ENCODE assay signal across 14 cellular contexts in the genomic region with DNA sequence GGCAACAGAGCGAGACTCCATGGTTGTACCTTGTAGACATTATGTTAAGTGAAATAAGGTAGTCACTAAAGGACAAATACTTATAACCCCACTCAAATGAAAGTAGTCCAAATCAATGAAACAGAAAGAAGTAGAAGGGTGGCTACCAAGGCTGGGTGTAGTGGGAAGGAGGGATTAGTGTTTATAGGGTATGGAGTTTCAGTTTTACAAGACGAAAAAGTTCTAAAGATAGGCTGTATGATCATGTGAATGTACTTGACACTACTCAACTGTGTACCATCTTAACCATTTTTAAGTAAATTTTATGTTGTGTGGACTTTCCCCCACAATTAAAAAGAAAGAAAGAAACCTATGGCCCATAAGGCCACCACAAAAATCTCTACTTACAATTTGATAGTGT. TPM values are rescaled to one million over a fixed set of nuclear protein-coding genes. Genes with fewer than 3 reads are reported as not detected.
A peak's percentile ranks its signal among the peaks of the same experiment; 100 is the strongest.
DNase-seq lines count a peak whose midpoint lies in the region; ATAC-seq, FAIRE-seq and TF ChIP-seq lines count a peak whose summit lies in the region.
"Had no signal": no experiment of that assay in that cellular context is flagged by ENCODE, and none has a peak within 500 bp of the region (broad histone marks: within the 10 kb centered on the region; RNA-seq: fewer than 3 reads in every experiment).

No MANE protein-coding gene starts in this region.

- H3K36me3 Mint-ChIP-seq in naive thymus-derived CD8-positive, alpha-beta T cell = no peaks in the 10 kb centered on the region
- peaks cover 3% of the 10 kb centered on the region for H3K36me3 Mint-ChIP-seq in effector memory CD8-positive, alpha-beta T cell (ENCODE audit: insufficient read depth)
- H3K36me3 Mint-ChIP-seq: CD8-positive, alpha-beta memory T cell had no signal

- 47% methylated on average over 2 of the region's 2 CpGs for WGBS in GM12878 (ENCODE audit: insufficient coverage, insufficient replicate concordance, low lambda C conversion rate, missing lambda C conversion rate)

- BruUV-seq in GM12878 (replicated peaks; lab: Mats Ljungman, UMichigan) = no TSS peak

- H3K27me3 Mint-ChIP-seq in naive thymus-derived CD8-positive, alpha-beta T cell = no peaks in the 10 kb centered on the region
- no peaks in the 10 kb centered on the region for H3K27me3 Mint-ChIP-seq in effector memory CD8-positive, alpha-beta T cell
- H3K27me3 Mint-ChIP-seq: activated CD4-positive, alpha-beta T cell treated with anti-CD3 and anti-CD28 coated beads for 36 hours; CD8-positive, alpha-beta memory T cell had no signal

- H3K27me3 ChIP-seq in GM12878 (replicated peaks in 1 of 2; ENCODE audit: control insufficient read depth in 2 of 2, insufficient read depth in 2 of 2, low read length in 1 of 2) = no peaks in the 10 kb centered on the region
- H3K27me3 ChIP-seq: cardiac muscle cell had no signal

- ATAC-seq in GM19043 (IDR thresholded peaks at IDR 0.05; ENCODE audit: low read depth, unreplicated experiment) (peak; percentile 72), GM21786 (IDR thresholded peaks at IDR 0.05; ENCODE audit: unreplicated experiment) (peak; percentile 94), HG03108 (IDR thresholded peaks at IDR 0.05; ENCODE audit: unreplicated experiment) (peak; percentile 84), GM12878 (peak; percentile 86)
- no peak for ATAC-seq in naive thymus-derived CD8-positive, alpha-beta T cell
- no peak for ATAC-seq in effector memory CD8-positive, alpha-beta T cell (replicated peaks)
- ATAC-seq: activated CD4-positive, alpha-beta T cell treated with anti-CD3 and anti-CD28 coated beads for 36 hours had no signal

- peak; percentile 19 for DNase-seq in GM12878 (ENCODE audit: low read depth, low spot score)
- DNase-seq in naive thymus-derived CD8-positive, alpha-beta T cell = no peak
- no peak for DNase-seq in NCI-H1930 (lab: John Stamatoyannopoulos, UW)
- no peak for DNase-seq in effector memory CD8-positive, alpha-beta T cell
- no peak for DNase-seq in DMS114 treated with DMSO at 0.1 percent for 48 hours (lab: John Stamatoyannopoulos, UW; ENCODE audit: unreplicated experiment)
- DNase-seq: activated CD4-positive, alpha-beta T cell treated with anti-CD3 and anti-CD28 coated beads for 36 hours; CD8-positive, alpha-beta memory T cell; mammary epithelial cell; NCI-H446; SHP77 had no signal

- H3K9me3 Mint-ChIP-seq in naive thymus-derived CD8-positive, alpha-beta T cell = no peaks in the 10 kb centered on the region
- no peaks in the 10 kb centered on the region for H3K9me3 Mint-ChIP-seq in effector memory CD8-positive, alpha-beta T cell
- H3K9me3 Mint-ChIP-seq: CD8-positive, alpha-beta memory T cell had no signal

- H3K4me2 ChIP-seq in GM12878 (ENCODE audit: control insufficient read depth, insufficient read depth) = no peak overlapping the region

- TF ChIP-seq EP300 in GM12878 (IDR thresholded peaks at IDR 0.05; ENCODE audit: borderline replicate concordance in 1 of 2, control insufficient read depth in 1 of 2, low read depth in 2 of 2, low read length in 2 of 2) = no peak

- no peak overlapping the region for H3K27ac ChIP-seq in GM12878 (ENCODE audit: control insufficient read depth, insufficient read depth)
- H3K27ac ChIP-seq: cardiac muscle cell had no signal

- no peak for TF ChIP-seq RAD21 in GM12878 (IDR thresholded peaks at IDR 0.05; ENCODE audit: insufficient read depth, low read depth, low read length)

- H3K9me3 ChIP-seq in GM12878 (replicated peaks; ENCODE audit: control insufficient read depth, insufficient read depth, low read length) = no peaks in the 10 kb centered on the region

- no peaks in the 10 kb centered on the region for H3K4me1 ChIP-seq in GM12878 (ENCODE audit: control insufficient read depth, insufficient read depth, low read length)

- FAIRE-seq in GM12878 (lab: Jason Lieb, UNC) = peak; percentile 38

- TF ChIP-seq CTCF in GM12878 (IDR thresholded peaks at IDR 0.05 in 2 of 3, conservative IDR thresholded peaks at IDR 0.05 in 1 of 3; ENCODE audit: control insufficient read depth in 2 of 3, extremely low read depth in 1 of 3, insufficient read depth in 1 of 3, low read depth in 3 of 3, low read length in 3 of 3) = no peak

- SMC1A ChIA-PET in GM12878 (lab: Charles Lee; ENCODE audit: uncharacterized antibody, unreplicated experiment) = interaction anchor here (1.2 kb wide), 1 partner anchor 20 kb away, joined by 3 read pairs; no protein-coding TSS in a partner anchor

- no peak overlapping the region for H3K4me3 Mint-ChIP-seq in naive thymus-derived CD8-positive, alpha-beta T cell
- H3K4me3 Mint-ChIP-seq in effector memory CD8-positive, alpha-beta T cell = no peak overlapping the region
- H3K4me3 Mint-ChIP-seq: activated CD4-positive, alpha-beta T cell treated with anti-CD3 and anti-CD28 coated beads for 36 hours; CD8-positive, alpha-beta memory T cell had no signal

- no peaks in the 10 kb centered on the region for H3K4me1 Mint-ChIP-seq in naive thymus-derived CD8-positive, alpha-beta T cell
- no peaks in the 10 kb centered on the region for H3K4me1 Mint-ChIP-seq in effector memory CD8-positive, alpha-beta T cell (ENCODE audit: low read depth in 2 of 2)
- H3K4me1 Mint-ChIP-seq: activated CD4-positive, alpha-beta T cell treated with anti-CD3 and anti-CD28 coated beads for 36 hours; CD8-positive, alpha-beta memory T cell had no signal

- no peaks in the 10 kb centered on the region for H4K20me1 ChIP-seq in GM12878 (ENCODE audit: control insufficient read depth, insufficient read depth)

- no peak overlapping the region for H3K4me3 ChIP-seq in GM12878
- H3K4me3 ChIP-seq: cardiac muscle cell had no signal

- POLR2A ChIA-PET in GM12878 (lab: Charles Lee) = interaction anchor here (0.6 kb wide), 1 partner anchor 45 kb away, joined by 3 read pairs; no protein-coding TSS in a partner anchor
- POLR2A ChIA-PET in naive thymus-derived CD8-positive, alpha-beta T cell (lab: Charles Lee) = no interaction called here

- RAD21 ChIA-PET in GM12878 (lab: Charles Lee; ENCODE audit: unreplicated experiment) = no interaction called here

- TF ChIP-seq POLR2A in GM12878 (IDR thresholded peaks at IDR 0.05; ENCODE audit: low read depth, low read length) = no peak

- H3K27ac Mint-ChIP-seq in naive thymus-derived CD8-positive, alpha-beta T cell = no peak overlapping the region
- H3K27ac Mint-ChIP-seq in effector memory CD8-positive, alpha-beta T cell = no peak overlapping the region
- H3K27ac Mint-ChIP-seq: activated CD4-positive, alpha-beta T cell treated with anti-CD3 and anti-CD28 coated beads for 36 hours; CD8-positive, alpha-beta memory T cell had no signal

- CTCF ChIA-PET in GM12878 (lab: Yijun Ruan, JAX) = interaction anchor here (0.6 to 1.5 kb wide), 3 partner anchors 12 to 224 kb away, joined by 3 to 4 read pairs (median 3); no protein-coding TSS in a partner anchor

- no peaks in the 10 kb centered on the region for H3K36me3 ChIP-seq in GM12878 (ENCODE audit: control insufficient read depth in 2 of 2, insufficient read depth in 2 of 2, low read length in 1 of 2)

- no peak overlapping the region for H2AFZ ChIP-seq in GM12878 (ENCODE audit: control insufficient read depth, low read depth, low read length)

- no peaks in the 10 kb centered on the region for H3K79me2 ChIP-seq in GM12878 (ENCODE audit: control insufficient read depth, insufficient read depth, low read length)

- intact Hi-C loops in GM12878 (cut with micrococcal nuclease; ENCODE audit: unreplicated experiment) = no loop called here

- in situ Hi-C loops in GM12878 (cut with MboI) = no loop called here

- no peak overlapping the region for H3K9ac ChIP-seq in GM12878 (ENCODE audit: control insufficient read depth, insufficient read depth, low read length)

TF ChIP-seq in GM12878, 131 proteins besides CTCF, POLR2A, EP300 and RAD21 (continues in another document):
- no peak for TF ChIP-seq MXI1 (IDR thresholded peaks at IDR 0.05; ENCODE audit: low read depth, low read length)

RNA-seq across cellular contexts. Expression of gene ALDH7A1, which starts 32.2 kb away (rescaled TPM):
- 14.1 and 83.3 TPM in 2 replicates for total RNA-seq in GM12878 (2013; cell fraction: nucleolus; rRNA removed)
- total RNA-seq in GM12878 (2014; rRNA removed) = 0.82 TPM in 1 of 2 replicates, not detected in the other
- total RNA-seq in GM12878 (2014; rRNA removed; fragmentation: Illumina TruSeq; extraction: Trizol) = 0.32 and 0.45 TPM in 2 replicates
- total RNA-seq in GM12878 (2021) = 0.41 and 1.1 TPM in 2 replicates
- 0.92 TPM for polyA plus RNA-seq in GM12878 (2011; ENCODE audit: low read depth)
- 0.18 and 0.33 TPM in 2 replicates for polyA plus RNA-seq in GM12878 (2011; rRNA removed)
- polyA plus RNA-seq in GM12878 (2011; cell fraction: cytosol; rRNA removed) = 0.18 TPM in 2 replicates
- polyA plus RNA-seq in GM12878 (2011; cell fraction: nucleus; rRNA removed) = 0.43 TPM in 1 of 2 replicates, not detected in the other
- 1.2 and 1.9 TPM in 2 replicates for polyA plus RNA-seq in GM12878 (2012)
- 0.44 and 0.48 TPM in 2 replicates for polyA plus RNA-seq in GM12878 (2014; fragmentation: Illumina TruSeq; extraction: Trizol)
- under 1 TPM; 0.24 TPM for polyA plus RNA-seq in GM12878 (2014; fragmentation: Nextera tagmentation; extraction: Ambion mirVana)
- 0.28 and 0.80 TPM in 2 replicates for polyA plus RNA-seq in GM12878 (2014; rRNA removed)
- polyA plus RNA-seq in GM12878 (2016; fragmentation: Nextera tagmentation; extraction: Ambion mirVana) = 1 to 10 TPM in 1 of 2 experiments, under 1 TPM in 1; 0.75 to 1.0 TPM
- 0.15 and 0.37 TPM in 2 replicates for polyA minus RNA-seq in GM12878 (2011; rRNA and poly(A)+ RNA removed)
- polyA minus RNA-seq in GM12878 (2011; cell fraction: cytosol; rRNA and poly(A)+ RNA removed) = 1.9 and 2.1 TPM in 2 replicates
- polyA minus RNA-seq in GM12878 (2011; cell fraction: nucleus; rRNA and poly(A)+ RNA removed) = 0.38 TPM in 1 of 2 replicates, not detected in the other
- 1 to 10 TPM; 4.2 to 5.3 TPM for total RNA-seq in naive thymus-derived CD8-positive, alpha-beta T cell
- 1 to 10 TPM; 3.0 to 6.0 (median 5.4) TPM for polyA plus RNA-seq in naive thymus-derived CD8-positive, alpha-beta T cell

RNA-seq across cellular contexts. Expression of gene PHAX, which starts 37.9 kb away (rescaled TPM):
- total RNA-seq in GM12878 (2013; cell fraction: nucleolus; rRNA removed) = 36.8 and 38.3 TPM in 2 replicates
- total RNA-seq in GM12878 (2014; rRNA removed) (28.2 and 35.5 TPM in 2 replicates), GM12878 (2014; rRNA removed; fragmentation: Illumina TruSeq; extraction: Trizol) (70.2 and 72.1 TPM in 2 replicates), GM12878 (2021) (30.8 and 33.1 TPM in 2 replicates)
- polyA plus RNA-seq in GM12878 (2011; ENCODE audit: low read depth) = 39.9 TPM
- polyA plus RNA-seq in GM12878 (2011; rRNA removed) (42.5 and 67.0 TPM in 2 replicates), GM12878 (2014; fragmentation: Illumina TruSeq; extraction: Trizol) (59.8 and 92.3 TPM in 2 replicates), GM12878 (2014; fragmentation: Nextera tagmentation; extraction: Ambion mirVana) (10 to 100 TPM; 60.8 to 71.5 TPM), GM12878 (2014; rRNA removed) (29.8 and 30.4 TPM in 2 replicates), GM12878 (2016; fragmentation: Nextera tagmentation; extraction: Ambion mirVana) (10 to 100 TPM; 86.3 to 88.7 TPM)
- polyA plus RNA-seq in GM12878 (2011; cell fraction: cytosol; rRNA removed) = 30.2 and 34.1 TPM in 2 replicates
- 9.2 and 17.4 TPM in 2 replicates for polyA plus RNA-seq in GM12878 (2011; cell fraction: nucleus; rRNA removed)
- 40.1 and 42.9 TPM in 2 replicates for polyA plus RNA-seq in GM12878 (2012)
- 38.7 and 45.0 TPM in 2 replicates for polyA minus RNA-seq in GM12878 (2011; rRNA and poly(A)+ RNA removed)
- polyA minus RNA-seq in GM12878 (2011; cell fraction: cytosol; rRNA and poly(A)+ RNA removed) = 11.4 and 18.4 TPM in 2 replicates
- 13.2 and 26.5 TPM in 2 replicates for polyA minus RNA-seq in GM12878 (2011; cell fraction: nucleus; rRNA and poly(A)+ RNA removed)
- total RNA-seq in naive thymus-derived CD8-positive, alpha-beta T cell = 10 to 100 TPM; 49.5 to 53.6 TPM
- polyA plus RNA-seq in naive thymus-derived CD8-positive, alpha-beta T cell = 10 to 100 TPM; 75.3 to 92.8 (median 83.9) TPM

Comparison
In these comparisons a context has a peak if more than half of its experiments do, and no peak if none do; other contexts are left out.
1. ATAC-seq: peak in GM19043 (single experiment), GM21786 (single experiment), HG03108 (single experiment) and GM12878 (single experiment); none in naive thymus-derived CD8-positive, alpha-beta T cell (0 of 2) and effector memory CD8-positive, alpha-beta T cell (single experiment).